7 cellular contexts compared by ENCODE assay signal in the genomic region with DNA sequence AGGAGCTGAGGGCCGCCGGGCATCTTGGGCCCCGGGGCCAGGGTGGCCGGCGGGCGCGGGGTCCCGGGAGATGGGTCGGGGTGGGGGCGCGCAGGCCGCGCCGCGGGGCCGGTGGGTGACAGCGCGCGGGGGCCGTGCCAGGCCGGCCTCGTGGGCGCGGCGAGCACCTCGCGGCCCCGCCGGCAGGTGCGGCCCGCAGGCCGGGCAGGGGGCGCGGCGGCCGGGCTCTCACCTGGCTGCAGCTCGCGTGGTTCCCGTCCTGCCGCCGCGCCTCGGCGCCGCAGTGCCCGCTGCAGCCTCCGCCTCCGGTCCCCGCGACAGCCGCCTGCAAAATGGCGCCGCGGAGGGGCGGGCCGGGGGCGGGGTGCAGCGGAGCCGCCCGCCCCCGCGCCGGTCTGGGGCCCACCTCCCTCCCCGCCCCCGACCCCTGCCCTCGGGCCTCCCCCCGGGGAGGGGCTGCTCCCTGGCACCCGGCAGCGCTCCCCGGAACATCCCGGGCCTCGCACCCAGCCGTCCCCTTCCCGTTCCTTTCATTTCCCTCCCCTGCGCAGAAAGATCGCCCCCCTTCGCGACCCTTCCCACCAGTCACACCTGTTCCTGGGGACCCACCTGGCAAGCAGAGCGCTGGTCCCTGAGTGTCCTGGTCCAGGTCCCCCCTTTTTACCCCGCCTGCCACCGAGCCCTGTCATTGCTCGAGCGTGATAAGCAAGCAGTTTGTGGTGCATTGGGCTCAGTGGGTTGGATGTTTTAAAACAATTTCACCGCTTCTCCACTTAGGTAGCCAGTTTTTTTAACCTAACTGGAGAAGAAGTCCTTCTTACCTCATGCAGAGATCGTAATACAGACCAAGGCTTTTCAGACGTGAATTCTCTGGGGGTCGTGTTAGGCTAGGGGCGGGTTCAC. TPM values are rescaled to one million over a fixed set of nuclear protein-coding genes. Genes with fewer than 3 reads are reported as not detected.
DNase-seq lines count a peak whose midpoint lies in the region; TF ChIP-seq lines count a peak whose summit lies in the region.

TSS of gene SLC23A2 (minus strand) at position 337 of the 903 bp plus-strand sequence. CDS start 68,948 bp downstream, outside the sequence.

- in situ Hi-C loops in GM13977 (cut with MboI; ENCODE audit: low pct_unique_long_range_greater_than_20kb, low sequenced_read_pairs, unreplicated experiment) (no loop called here), astrocyte of the cerebellum (cut with HindIII; ENCODE audit: low sequenced_read_pairs) (no loop called here)

- DNase-seq in GM13977 (ENCODE audit: low spot score) = peak; percentile 89
- DNase-seq in HK-2 (ENCODE audit: unreplicated experiment) = peak; percentile 27
- no peak for DNase-seq in astrocyte of the cerebellum (ENCODE audit: low read depth)
- DNase-seq in iPS DF 6.9 (ENCODE audit: low read depth, low spot score) = no peak
- peak; percentile 65 for DNase-seq in sigmoid colon
- DNase-seq in KG1 (lab: John Stamatoyannopoulos, UW) = no peak

- H3K9me3 ChIP-seq in iPS DF 6.9 (ENCODE audit: control insufficient read depth, insufficient read depth, low read length) (no peaks in the 10 kb centered on the region), sigmoid colon (no peaks in the 10 kb centered on the region)

- peak within 1 kb of the TSS; percentile 91 for H3K27ac Mint-ChIP-seq in T-helper 1 cell treated with Interleukin-12 subunit alpha and Interleukin-12 subunit beta and Interleukin-4 antibody, amounts not matched to agents 30 μg/mL and 1 μg/mL, for 36 hours

- no peaks in the 10 kb centered on the region for H3K9me3 Mint-ChIP-seq in T-helper 1 cell treated with Interleukin-12 subunit alpha and Interleukin-12 subunit beta and Interleukin-4 antibody, amounts not matched to agents 30 μg/mL and 1 μg/mL, for 36 hours

- H3K4me1 ChIP-seq in iPS DF 6.9 (ENCODE audit: control insufficient read depth, insufficient read depth, low read length) (no peaks in the 10 kb centered on the region), sigmoid colon (peaks cover 0 to 21% (median 13%) of the 10 kb centered on the region in 4 donors)

- TF ChIP-seq CTCF in GM13977 (IDR thresholded peaks at IDR 0.05; ENCODE audit: extremely low read depth, insufficient read depth, missing control alignments) (no peak), astrocyte of the cerebellum (IDR thresholded peaks at IDR 0.05; ENCODE audit: low read depth, low read length, missing control alignments) (no peak), sigmoid colon (IDR thresholded peaks at IDR 0.05) (no peak)

- TF ChIP-seq EP300 in sigmoid colon (IDR thresholded peaks at IDR 0.05) = no peak

- H3K36me3 Mint-ChIP-seq in T-helper 1 cell treated with Interleukin-12 subunit alpha and Interleukin-12 subunit beta and Interleukin-4 antibody, amounts not matched to agents 30 μg/mL and 1 μg/mL, for 36 hours (ENCODE audit: low read depth) = peaks cover 3% of the 10 kb centered on the region

- H3K36me3 ChIP-seq in iPS DF 6.9 (ENCODE audit: control insufficient read depth, insufficient read depth, low read length) = no peaks in the 10 kb centered on the region
- no peaks in the 10 kb centered on the region for H3K36me3 ChIP-seq in sigmoid colon

- H3K4me3 ChIP-seq in astrocyte of the cerebellum (ENCODE audit: low read depth, low read length) (peak within 1 kb of the TSS; percentile 71), iPS DF 6.9 (ENCODE audit: low read length) (peak within 1 kb of the TSS; percentile 42), sigmoid colon (peak within 1 kb of the TSS; percentile 68 to 98 (median 88))

- peak within 1 kb of the TSS; percentile 94 for H3K4me3 Mint-ChIP-seq in T-helper 1 cell treated with Interleukin-12 subunit alpha and Interleukin-12 subunit beta and Interleukin-4 antibody, amounts not matched to agents 30 μg/mL and 1 μg/mL, for 36 hours

- H3K4me1 Mint-ChIP-seq in T-helper 1 cell treated with Interleukin-12 subunit alpha and Interleukin-12 subunit beta and Interleukin-4 antibody, amounts not matched to agents 30 μg/mL and 1 μg/mL, for 36 hours (ENCODE audit: low read depth) = peaks cover 31% of the 10 kb centered on the region

- no peaks in the 10 kb centered on the region for H3K27me3 ChIP-seq in iPS DF 6.9 (ENCODE audit: control insufficient read depth, insufficient read depth, low read length)
- no peaks in the 10 kb centered on the region for H3K27me3 ChIP-seq in sigmoid colon

- H3K27me3 Mint-ChIP-seq in T-helper 1 cell treated with Interleukin-12 subunit alpha and Interleukin-12 subunit beta and Interleukin-4 antibody, amounts not matched to agents 30 μg/mL and 1 μg/mL, for 36 hours (ENCODE audit: low read depth) = peaks cover 16% of the 10 kb centered on the region

- H3K27ac ChIP-seq in iPS DF 6.9 (ENCODE audit: low read length) (no peak within 1 kb of the TSS), sigmoid colon (peak within 1 kb of the TSS; percentile 18 to 67 (median 36))

- no peak for TF ChIP-seq POLR2A in sigmoid colon (IDR thresholded peaks at IDR 0.05)

- no CpG with 5 or more reads among the region's 88 CpGs for WGBS in iPS DF 6.9 (ENCODE audit: insufficient coverage, insufficient read length)
- 1% methylated on average over 88 of the region's 88 CpGs for WGBS in sigmoid colon, 2 donors

- intact Hi-C loops in sigmoid colon (cut with DNase I) = loop anchor here (5.0 kb wide), 1 partner anchor 101 kb away; no protein-coding TSS in a partner anchor

RNA-seq across cellular contexts. Expression of gene SLC23A2, which starts in this region (rescaled TPM):
- total RNA-seq in sigmoid colon = 10 to 100 TPM; 10.9 to 15.2 (median 12.9) TPM
- polyA plus RNA-seq in sigmoid colon = 1 to 10 TPM in 2 of 3 donors, under 1 TPM in 1; 0.60 to 6.1 (median 1.4) TPM

Comparison
In these comparisons a context has a peak if more than half of its experiments do, and no peak if none do; other contexts are left out.
1. DNase-seq: peak in GM13977 (single experiment), HK-2 (single experiment) and sigmoid colon (single experiment); none in astrocyte of the cerebellum (single experiment), iPS DF 6.9 (single experiment) and KG1 (single experiment).
2. Peak in every context shown above with its lines, with median percentiles within 50 percentile points of each other: H3K4me3 ChIP-seq.